21 cellular contexts compared by ENCODE assay signal in the genomic region with DNA sequence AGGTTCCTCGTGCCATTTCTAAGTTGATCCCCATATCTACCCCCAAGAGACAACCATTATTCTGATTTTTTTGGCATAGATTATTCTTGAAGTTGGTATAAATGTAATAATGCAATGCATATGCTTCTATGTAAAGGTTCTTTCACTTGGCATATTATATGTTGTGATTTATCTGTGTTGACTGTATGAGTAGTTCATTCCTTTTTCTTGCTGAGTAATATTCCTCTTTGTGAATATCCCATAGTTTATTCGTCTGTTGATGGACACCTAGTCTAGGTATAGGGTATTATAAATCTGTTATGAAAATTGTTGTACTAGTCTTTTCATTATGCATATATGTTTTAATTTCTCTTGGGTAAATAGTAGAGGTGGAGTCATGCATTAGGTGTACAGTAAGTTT. TPM values are rescaled to one million over a fixed set of nuclear protein-coding genes. Genes with fewer than 3 reads are reported as not detected.
DNase-seq lines count a peak whose midpoint lies in the region; ATAC-seq, FAIRE-seq and TF ChIP-seq lines count a peak whose summit lies in the region.
"Had no signal": no experiment of that assay in that cellular context is flagged by ENCODE, and none has a peak within 500 bp of the region (broad histone marks: within the 10 kb centered on the region; RNA-seq: fewer than 3 reads in every experiment).

No MANE protein-coding gene starts in this region.

- no peaks in the 10 kb centered on the region for H3K27me3 Mint-ChIP-seq in activated naive CD4-positive, alpha-beta T cell treated with anti-CD3 and anti-CD28 coated beads, Interleukin-2, amount 50 U/mL, for 24 hours
- no peaks in the 10 kb centered on the region for H3K27me3 Mint-ChIP-seq in naive thymus-derived CD8-positive, alpha-beta T cell
- H3K27me3 Mint-ChIP-seq: B cell; CD4-positive, alpha-beta T cell had no signal

- no TSS peak for BruUV-seq in K562 (replicated peaks; lab: Mats Ljungman, UMichigan)

- no peak for TF ChIP-seq POLR2A in K562 (conservative IDR thresholded peaks at IDR 0.05)
- no peak for TF ChIP-seq POLR2A in GM18505 (IDR thresholded peaks at IDR 0.05; ENCODE audit: borderline replicate concordance, extremely low read depth, insufficient read depth, insufficient read length)

- H3K4me2 ChIP-seq in K562 (ENCODE audit: insufficient read depth, low read length), result no peak overlapping the region
- H3K4me2 ChIP-seq: A549 had no signal

- no peak for DNase-seq in activated naive CD4-positive, alpha-beta T cell treated with Interleukin-2 at 50 U/mL for 16 hours
- DNase-seq in K562 (ENCODE audit: extremely low read depth in 1 of 4, low spot score in 3 of 4), result no peak
- DNase-seq in naive thymus-derived CD8-positive, alpha-beta T cell, result no peak
- DNase-seq: AML-193; Caco-2; Calu3; CD4-positive, alpha-beta T cell; CD8-positive, alpha-beta T cell; DMS79 treated with DMSO at 0.1 percent for 48 hours; GF-D8 had no signal

- no peak overlapping the region for H3K9ac ChIP-seq in K562 (ENCODE audit: insufficient read depth in 1 of 2, low read depth in 2 of 2, low read length in 2 of 2)
- H3K9ac ChIP-seq: BLaER1 treated with 17β-estradiol and CSF1 and Interleukin-3, amounts not matched to agents 10 nM and 100 nM had no signal

- H3K27ac Mint-ChIP-seq in activated naive CD4-positive, alpha-beta T cell treated with anti-CD3 and anti-CD28 coated beads, Interleukin-2, amount 50 U/mL, for 24 hours, result peak overlapping the region; percentile 33
- no peak overlapping the region for H3K27ac Mint-ChIP-seq in naive thymus-derived CD8-positive, alpha-beta T cell
- H3K27ac Mint-ChIP-seq: B cell; CD4-positive, alpha-beta T cell; CD8-positive, alpha-beta T cell had no signal

- FAIRE-seq in K562 (lab: Jason Lieb, UNC), result no peak
- FAIRE-seq: A549, D721Med, G401.6, GM12891, GM18507 had no signal

- H3K9me3 Mint-ChIP-seq in activated naive CD4-positive, alpha-beta T cell treated with anti-CD3 and anti-CD28 coated beads, Interleukin-2, amount 50 U/mL, for 24 hours, result peaks cover 4% of the 10 kb centered on the region
- peaks cover 0 to 8% (median 0%) of the 10 kb centered on the region in 9 donors for H3K9me3 Mint-ChIP-seq in naive thymus-derived CD8-positive, alpha-beta T cell
- H3K9me3 Mint-ChIP-seq: CD4-positive, alpha-beta T cell; CD8-positive, alpha-beta T cell had no signal

- CTCF ChIA-PET in K562 (lab: Yijun Ruan, JAX; ENCODE audit: low intra/inter-chr PET ratio), result no interaction called here

- H3K27me3 ChIP-seq in K562 (ENCODE audit: control insufficient read depth in 2 of 2, insufficient read depth in 2 of 2, low read length in 2 of 2), result no peaks in the 10 kb centered on the region
- H3K27me3 ChIP-seq: BLaER1 treated with 17β-estradiol and CSF1 and Interleukin-3, amounts not matched to agents 10 nM and 100 nM had no signal

- TF ChIP-seq RAD21 in K562 (CRISPR knock-in tag; conservative IDR thresholded peaks at IDR 0.05 in 1 of 2, IDR thresholded peaks at IDR 0.05 in 1 of 2), result no peak

- H3K4me3 Mint-ChIP-seq in activated naive CD4-positive, alpha-beta T cell treated with anti-CD3 and anti-CD28 coated beads, Interleukin-2, amount 50 U/mL, for 24 hours, result no peak overlapping the region
- H3K4me3 Mint-ChIP-seq in naive thymus-derived CD8-positive, alpha-beta T cell, result no peak overlapping the region
- H3K4me3 Mint-ChIP-seq: B cell; CD4-positive, alpha-beta T cell; CD8-positive, alpha-beta T cell had no signal

- H3K79me2 ChIP-seq in K562 (ENCODE audit: control insufficient read depth, insufficient read depth, low read length), result no peaks in the 10 kb centered on the region

- TF ChIP-seq CTCF in K562 (IDR thresholded peaks at IDR 0.05 in 2 of 3, conservative IDR thresholded peaks at IDR 0.05 in 1 of 3; ENCODE audit: insufficient read depth in 2 of 3, low read depth in 1 of 3, low read length in 3 of 3), result no peak

- ATAC-seq in K562, result no peak
- no peak for ATAC-seq in GM18505 (IDR thresholded peaks at IDR 0.05; ENCODE audit: unreplicated experiment)
- ATAC-seq in naive thymus-derived CD8-positive, alpha-beta T cell, result no peak
- ATAC-seq: CD8-positive, alpha-beta T cell had no signal

- no peak overlapping the region for H3K4me3 ChIP-seq in K562
- H3K4me3 ChIP-seq: A549; BLaER1 treated with 17β-estradiol and CSF1 and Interleukin-3, amounts not matched to agents 10 nM and 100 nM had no signal

- intact Hi-C loops in K562 (cut with micrococcal nuclease), result no loop called here

- in situ Hi-C loops in K562 (cut with MboI), result no loop called here

- peaks cover 3% of the 10 kb centered on the region for H3K36me3 Mint-ChIP-seq in activated naive CD4-positive, alpha-beta T cell treated with anti-CD3 and anti-CD28 coated beads, Interleukin-2, amount 50 U/mL, for 24 hours
- peaks cover 0 to 16% (median 0%) of the 10 kb centered on the region in 3 donors for H3K36me3 Mint-ChIP-seq in naive thymus-derived CD8-positive, alpha-beta T cell
- H3K36me3 Mint-ChIP-seq: CD8-positive, alpha-beta T cell had no signal

- H3K27ac ChIP-seq in K562 (ENCODE audit: extremely low read depth, low read depth, low read length), result no peak overlapping the region
- H3K27ac ChIP-seq: 22Rv1; A549; BLaER1 treated with 17β-estradiol and CSF1 and Interleukin-3, amounts not matched to agents 10 nM and 100 nM; C4-2B had no signal

- H3K4me1 ChIP-seq in K562 (replicated peaks in 1 of 2; ENCODE audit: control insufficient read depth in 2 of 2, insufficient read depth in 2 of 2, low read length in 2 of 2), result no peaks in the 10 kb centered on the region
- H3K4me1 ChIP-seq: Caco-2 had no signal

- no peaks in the 10 kb centered on the region for H3K9me1 ChIP-seq in K562 (ENCODE audit: control insufficient read depth, insufficient read depth, low read length)

- H3K36me3 ChIP-seq in K562 (ENCODE audit: control insufficient read depth, insufficient read depth, low read length), result no peaks in the 10 kb centered on the region
- H3K36me3 ChIP-seq: BLaER1 treated with 17β-estradiol and CSF1 and Interleukin-3, amounts not matched to agents 10 nM and 100 nM had no signal

- POLR2A ChIA-PET in K562 (lab: Yijun Ruan, JAX), result no interaction called here
- POLR2A ChIA-PET in naive thymus-derived CD8-positive, alpha-beta T cell (lab: Charles Lee), result no interaction called here

- peaks cover 19% of the 10 kb centered on the region for H3K4me1 Mint-ChIP-seq in activated naive CD4-positive, alpha-beta T cell treated with anti-CD3 and anti-CD28 coated beads, Interleukin-2, amount 50 U/mL, for 24 hours
- H3K4me1 Mint-ChIP-seq in naive thymus-derived CD8-positive, alpha-beta T cell, result peaks cover 10 to 27% (median 19%) of the 10 kb centered on the region in 4 donors
- H3K4me1 Mint-ChIP-seq: B cell had no signal

- TF ChIP-seq EP300 in K562 (IDR thresholded peaks at IDR 0.05; ENCODE audit: low read length), result no peak

- no peak overlapping the region for H2AFZ ChIP-seq in K562 (ENCODE audit: low read depth, low read length)

- H3K9me3 ChIP-seq in K562 (replicated peaks; ENCODE audit: control insufficient read depth, insufficient read depth, low read depth, low read length), result no peaks in the 10 kb centered on the region
- H3K9me3 ChIP-seq: A549; BLaER1 treated with 17β-estradiol and CSF1 and Interleukin-3, amounts not matched to agents 10 nM and 100 nM; Caco-2 had no signal

- 42% methylated on average over 2 of the region's 2 CpGs for WGBS in K562 (ENCODE audit: insufficient coverage, low coverage, missing lambda C conversion rate)

- H4K20me1 ChIP-seq in K562 (replicated peaks; ENCODE audit: control insufficient read depth, insufficient read depth, low read length), result no peaks in the 10 kb centered on the region

TF ChIP-seq in K562, 482 proteins besides CTCF, POLR2A, EP300 and RAD21 (continues in another document):
- TF ChIP-seq ZFP1 (CRISPR knock-in tag; IDR thresholded peaks at IDR 0.05) (no peak), NKRF (IDR thresholded peaks at IDR 0.05; ENCODE audit: borderline replicate concordance) (no peak)

RNA-seq across cellular contexts. Expression of gene TANC2, which starts 36.6 kb away (rescaled TPM):
- 71.3 and 82.5 TPM in 2 replicates for total RNA-seq in K562 (2011; cell fraction: chromatin; rRNA removed; ENCODE audit: low replicate concordance)
- total RNA-seq in K562 (2011; cell fraction: nucleolus; rRNA removed), result 51.7 and 56.6 TPM in 2 replicates
- 50.4 and 53.1 TPM in 2 replicates for total RNA-seq in K562 (2011; cell fraction: nucleoplasm; rRNA removed)
- total RNA-seq in K562 (2014; rRNA removed) (2.6 and 4.3 TPM in 2 replicates), K562 (2014; rRNA removed; fragmentation: Illumina TruSeq; extraction: Trizol) (5.7 and 6.0 TPM in 2 replicates), K562 (2015; rRNA removed; fragmentation: Illumina TruSeq; extraction: Trizol) (6.0 and 6.8 TPM in 2 replicates), K562 (2021) (7.3 and 7.8 TPM in 2 replicates)
- polyA plus RNA-seq in K562 (2011; rRNA removed) (3.2 and 5.3 TPM in 2 replicates), K562 (2014; fragmentation: Illumina TruSeq; extraction: Trizol) (4.5 and 5.5 TPM in 2 replicates), K562 (2014; fragmentation: Nextera tagmentation; extraction: Ambion mirVana) (1 to 10 TPM in 1 of 2 experiments, under 1 TPM in 1; 0.46 to 1.0 TPM), K562 (2014; rRNA removed) (1.1 and 3.2 TPM in 2 replicates)
- 3.2 and 3.7 TPM in 2 replicates for polyA plus RNA-seq in K562 (2011; cell fraction: cytosol; rRNA removed)
- 10.2 and 25.1 TPM in 2 replicates for polyA plus RNA-seq in K562 (2011; cell fraction: nucleus; rRNA removed)
- polyA plus RNA-seq in K562 (2012), result 4.3 and 4.6 TPM in 2 replicates
- polyA minus RNA-seq in K562 (2011; rRNA and poly(A)+ RNA removed), result 39.5 and 46.1 TPM in 2 replicates
- 8.1 and 17.5 TPM in 2 replicates for polyA minus RNA-seq in K562 (2011; cell fraction: cytosol; rRNA and poly(A)+ RNA removed)
- 53.3 and 58.4 TPM in 2 replicates for polyA minus RNA-seq in K562 (2011; cell fraction: nucleus; rRNA and poly(A)+ RNA removed)
- 10 to 100 TPM; 35.8 to 39.6 TPM for total RNA-seq in naive thymus-derived CD8-positive, alpha-beta T cell
- 1 to 10 TPM; 4.0 to 6.0 (median 5.3) TPM for polyA plus RNA-seq in naive thymus-derived CD8-positive, alpha-beta T cell
